In genomic region chr4:68358988-68359387, GRCh38 we compare ENCODE assay signal across 20 cellular contexts. TPM values are rescaled to one million over a fixed set of nuclear protein-coding genes. Genes with fewer than 3 reads are reported as not detected.
DNase-seq lines count a peak whose midpoint lies in the region; ATAC-seq and TF ChIP-seq lines count a peak whose summit lies in the region.
"Had no signal": no experiment of that assay in that cellular context is flagged by ENCODE, and none has a peak within 500 bp of the region (broad histone marks: within the 10 kb centered on the region; RNA-seq: fewer than 3 reads in every experiment).

No MANE protein-coding gene starts in this region.

- no peaks in the 10 kb centered on the region for H3F3A ChIP-seq in Loucy (ENCODE audit: low read depth)

- H3K23ac ChIP-seq in neuronal stem cell (ENCODE audit: low read depth, low read length, poor library complexity): no peak overlapping the region

- H3K79me2 ChIP-seq in Loucy (ENCODE audit: insufficient read depth, low read length): no peaks in the 10 kb centered on the region

- no peak overlapping the region for H2BK120ac ChIP-seq in neuronal stem cell (ENCODE audit: low read depth, low read length)

- H2AFZ ChIP-seq in Loucy (ENCODE audit: low read length) (peak overlapping the region; percentile 92), neuronal stem cell (ENCODE audit: low read length) (no peak overlapping the region)

- H3K27ac Mint-ChIP-seq in activated CD4-positive, alpha-beta memory T cell treated with anti-CD3 and anti-CD28 coated beads, Interleukin-2, amount 10 ng/mL, durations not matched to agents 7 days and 5 days: peak overlapping the region; percentile 20
- no peak overlapping the region for H3K27ac Mint-ChIP-seq in activated CD4-positive, alpha-beta memory T cell treated with anti-CD3 and anti-CD28 coated beads for 36 hours
- H3K27ac Mint-ChIP-seq in naive thymus-derived CD4-positive, alpha-beta T cell: peak overlapping the region in 7 of 9 donors; percentile 5 to 86 (median 33)

- H2BK12ac ChIP-seq in neuronal stem cell (ENCODE audit: low read length): no peak overlapping the region

- no peak overlapping the region for H3K4ac ChIP-seq in neuronal stem cell (ENCODE audit: low read length)

- H2AK5ac ChIP-seq in neuronal stem cell (ENCODE audit: low read depth, low read length): no peak overlapping the region

- no peak overlapping the region for H2BK5ac ChIP-seq in neuronal stem cell (ENCODE audit: low read length)

- H3K9me3 ChIP-seq in Loucy (ENCODE audit: insufficient read depth, low read depth, low read length): no peaks in the 10 kb centered on the region
- H3K9me3 ChIP-seq in naive thymus-derived CD4-positive, alpha-beta T cell (ENCODE audit: control insufficient read depth in 2 of 3, low read length in 3 of 3): no peaks in the 10 kb centered on the region
- no peaks in the 10 kb centered on the region for H3K9me3 ChIP-seq in neuronal stem cell (replicated peaks in 1 of 2; ENCODE audit: control insufficient read depth in 2 of 2, insufficient read depth in 1 of 2, low read depth in 1 of 2, low read length in 2 of 2)
- H3K9me3 ChIP-seq: left ventricle myocardium inferior, pancreas, sigmoid colon, tibial artery had no signal

- peak; percentile 2 for ATAC-seq in GM21515 (IDR thresholded peaks at IDR 0.05; ENCODE audit: unreplicated experiment)
- no peak for ATAC-seq in naive thymus-derived CD4-positive, alpha-beta T cell
- ATAC-seq: A549, esophagus mucosa, pancreas had no signal

- H3K27me3 ChIP-seq in Loucy (ENCODE audit: insufficient read depth, low read length, poor library complexity, severe bottlenecking) (peaks cover 25% of the 10 kb centered on the region), neuronal stem cell (ENCODE audit: control insufficient read depth in 3 of 3, insufficient read depth in 3 of 3, low read depth in 1 of 3, low read length in 3 of 3) (peaks cover 0 to under 1% (median 0%) of the 10 kb centered on the region in 3 experiments)
- H3K27me3 ChIP-seq in naive thymus-derived CD4-positive, alpha-beta T cell (ENCODE audit: control insufficient read depth in 2 of 2, insufficient read depth in 2 of 2, low read length in 2 of 2): no peaks in the 10 kb centered on the region
- H3K27me3 ChIP-seq: pancreas, sigmoid colon, tibial artery had no signal

- H3K4me1 Mint-ChIP-seq in activated CD4-positive, alpha-beta memory T cell treated with anti-CD3 and anti-CD28 coated beads, Interleukin-2, amount 10 ng/mL, durations not matched to agents 7 days and 5 days: peaks cover 9% of the 10 kb centered on the region
- H3K4me1 Mint-ChIP-seq in activated CD4-positive, alpha-beta memory T cell treated with anti-CD3 and anti-CD28 coated beads for 36 hours (ENCODE audit: low read depth): peaks cover 8% of the 10 kb centered on the region
- peaks cover 0 to 13% (median 9%) of the 10 kb centered on the region in 7 donors for H3K4me1 Mint-ChIP-seq in naive thymus-derived CD4-positive, alpha-beta T cell

- intact Hi-C loops in activated CD4-positive, alpha-beta memory T cell treated with anti-CD3 and anti-CD28 coated beads for 36 hours (cut with micrococcal nuclease): loop anchor here (1.0 kb wide), 1 partner anchor 9 kb away; the partner anchor contains the start of gene YTHDC1
- intact Hi-C loops in naive thymus-derived CD4-positive, alpha-beta T cell (cut with micrococcal nuclease): loop anchor here in 1 of 2 donors (1.0 to 2.0 kb wide), 2 partner anchors 9 to 14 kb away; partner anchors contain the start of gene YTHDC1

- H3K4me3 Mint-ChIP-seq in activated CD4-positive, alpha-beta memory T cell treated with anti-CD3 and anti-CD28 coated beads, Interleukin-2, amount 10 ng/mL, durations not matched to agents 7 days and 5 days: no peak overlapping the region
- H3K4me3 Mint-ChIP-seq in activated CD4-positive, alpha-beta memory T cell treated with anti-CD3 and anti-CD28 coated beads for 36 hours: no peak overlapping the region
- H3K4me3 Mint-ChIP-seq in naive thymus-derived CD4-positive, alpha-beta T cell: peak overlapping the region in 5 of 10 donors; percentile 26 to 60 (median 55)

- peak overlapping the region; percentile 11 for H3K4me2 ChIP-seq in Loucy (ENCODE audit: low read depth, low read length, poor library complexity, severe bottlenecking)
- H3K4me2 ChIP-seq in neuronal stem cell (ENCODE audit: insufficient read depth, low read length, poor library complexity, severe bottlenecking): no peak overlapping the region
- H3K4me2 ChIP-seq: A549 had no signal

- TF ChIP-seq CTCF in Loucy (conservative IDR thresholded peaks at IDR 0.05; ENCODE audit: low read length): no peak

- WGBS in neuronal stem cell (ENCODE audit: extremely low coverage in 2 of 2, insufficient read length in 2 of 2, insufficient replicate concordance in 1 of 2), 2 donors: no CpG with 5 or more reads among the region's 2 CpGs

- H3K79me1 ChIP-seq in neuronal stem cell (ENCODE audit: low read depth, low read length): no peaks in the 10 kb centered on the region

- H3K4me1 ChIP-seq in Loucy (ENCODE audit: insufficient read depth, low read length, poor library complexity, severe bottlenecking): no peaks in the 10 kb centered on the region
- peaks cover 0 to 4% of the 10 kb centered on the region in 2 donors for H3K4me1 ChIP-seq in naive thymus-derived CD4-positive, alpha-beta T cell (ENCODE audit: control insufficient read depth in 2 of 2, insufficient read depth in 2 of 2, low read length in 2 of 2)
- no peaks in the 10 kb centered on the region for H3K4me1 ChIP-seq in neuronal stem cell (ENCODE audit: control insufficient read depth in 2 of 2, insufficient read depth in 1 of 2, low read depth in 1 of 2, low read length in 2 of 2)
- H3K4me1 ChIP-seq: left ventricle myocardium inferior, sigmoid colon, tibial artery had no signal

- DNase-seq in activated CD4-positive, alpha-beta memory T cell treated with anti-CD3 and anti-CD28 coated beads, Interleukin-2, amount 10 ng/mL, durations not matched to agents 7 days and 5 days: no peak
- DNase-seq in activated CD4-positive, alpha-beta memory T cell treated with anti-CD3 and anti-CD28 coated beads for 36 hours: no peak
- no peak for DNase-seq in naive thymus-derived CD4-positive, alpha-beta T cell
- DNase-seq in nucleus accumbens (lab: John Stamatoyannopoulos, UW) (no peak), neuronal stem cell (ENCODE audit: low spot score) (no peak), NCI-H526 (lab: John Stamatoyannopoulos, UW) (no peak)
- DNase-seq: activated CD4-positive, alpha-beta T cell treated with anti-CD3 and anti-CD28 coated beads, Interleukin-2, amount 50 U/mL, for 4 hours; caudate nucleus; DMS79; left ventricle myocardium inferior; NCI-H1417 treated with DMSO at 0.1 percent for 48 hours; NCI-H2171 treated with DMSO at 0.1 percent for 48 hours; pancreas; sigmoid colon; stimulated activated naive CD4-positive, alpha-beta T cell treated with Interleukin-2 at 50 U/mL for 16 hours; tibial artery had no signal

- no peak overlapping the region for H3K9ac ChIP-seq in Loucy (ENCODE audit: low read depth, low read length, poor library complexity, severe bottlenecking)
- H3K9ac ChIP-seq in neuronal stem cell (ENCODE audit: low read depth, low read length, poor library complexity): no peak overlapping the region

- no peaks in the 10 kb centered on the region for H3K9me3 Mint-ChIP-seq in activated CD4-positive, alpha-beta memory T cell treated with anti-CD3 and anti-CD28 coated beads, Interleukin-2, amount 10 ng/mL, durations not matched to agents 7 days and 5 days
- no peaks in the 10 kb centered on the region for H3K9me3 Mint-ChIP-seq in activated CD4-positive, alpha-beta memory T cell treated with anti-CD3 and anti-CD28 coated beads for 36 hours
- peaks cover 0 to 4% (median 0%) of the 10 kb centered on the region in 11 donors for H3K9me3 Mint-ChIP-seq in naive thymus-derived CD4-positive, alpha-beta T cell

- H3K4me3 ChIP-seq in Loucy (ENCODE audit: low read length, poor library complexity, severe bottlenecking): no peak overlapping the region
- no peak overlapping the region for H3K4me3 ChIP-seq in naive thymus-derived CD4-positive, alpha-beta T cell (ENCODE audit: low read length)
- no peak overlapping the region for H3K4me3 ChIP-seq in neuronal stem cell (ENCODE audit: low read length in 2 of 2)
- H3K4me3 ChIP-seq: A549, left ventricle myocardium inferior, pancreas, sigmoid colon, tibial artery had no signal

- no peak overlapping the region for H2BK15ac ChIP-seq in neuronal stem cell (ENCODE audit: low read length)

- H4K8ac ChIP-seq in neuronal stem cell (ENCODE audit: low read depth, low read length): no peak overlapping the region

- H4K20me1 ChIP-seq in Loucy (ENCODE audit: insufficient read depth, low read length, poor library complexity, severe bottlenecking): no peaks in the 10 kb centered on the region

- H3K14ac ChIP-seq in neuronal stem cell (ENCODE audit: low read length): no peak overlapping the region

- H3K36me3 Mint-ChIP-seq in activated CD4-positive, alpha-beta memory T cell treated with anti-CD3 and anti-CD28 coated beads, Interleukin-2, amount 10 ng/mL, durations not matched to agents 7 days and 5 days (ENCODE audit: low read depth): no peaks in the 10 kb centered on the region
- H3K36me3 Mint-ChIP-seq in activated CD4-positive, alpha-beta memory T cell treated with anti-CD3 and anti-CD28 coated beads for 36 hours: no peaks in the 10 kb centered on the region
- H3K36me3 Mint-ChIP-seq in naive thymus-derived CD4-positive, alpha-beta T cell: peaks cover 0 to 8% (median 0%) of the 10 kb centered on the region in 5 donors

- H3K27me3 Mint-ChIP-seq in activated CD4-positive, alpha-beta memory T cell treated with anti-CD3 and anti-CD28 coated beads, Interleukin-2, amount 10 ng/mL, durations not matched to agents 7 days and 5 days: peaks cover 11% of the 10 kb centered on the region
- no peaks in the 10 kb centered on the region for H3K27me3 Mint-ChIP-seq in activated CD4-positive, alpha-beta memory T cell treated with anti-CD3 and anti-CD28 coated beads for 36 hours
- H3K27me3 Mint-ChIP-seq in naive thymus-derived CD4-positive, alpha-beta T cell: peaks cover 0 to 26% (median 0%) of the 10 kb centered on the region in 5 donors

- no peak overlapping the region for H3K18ac ChIP-seq in neuronal stem cell (ENCODE audit: low read length)

- no peaks in the 10 kb centered on the region for H3K9me2 ChIP-seq in Loucy (replicated peaks; ENCODE audit: low read depth, low read length)

- CTCF ChIA-PET in activated CD4-positive, alpha-beta memory T cell treated with anti-CD3 and anti-CD28 coated beads, Interleukin-2, amount 10 ng/mL, durations not matched to agents 7 days and 5 days (lab: Charles Lee): interaction anchor here (0.9 kb wide), 1 partner anchor 17 kb away, joined by 4 read pairs; no protein-coding TSS in a partner anchor
- CTCF ChIA-PET in activated CD4-positive, alpha-beta memory T cell treated with anti-CD3 and anti-CD28 coated beads for 36 hours (lab: Charles Lee): interaction anchor here (1.2 kb wide), 1 partner anchor 17 kb away, joined by 3 read pairs; no protein-coding TSS in a partner anchor
- CTCF ChIA-PET in naive thymus-derived CD4-positive, alpha-beta T cell (lab: Charles Lee): no interaction called here

- H3K36me3 ChIP-seq in Loucy (ENCODE audit: insufficient read depth, low read length) (no peaks in the 10 kb centered on the region), neuronal stem cell (replicated peaks in 1 of 2; ENCODE audit: control insufficient read depth in 2 of 2, insufficient read depth in 2 of 2, low read length in 2 of 2) (no peaks in the 10 kb centered on the region)
- no peaks in the 10 kb centered on the region for H3K36me3 ChIP-seq in naive thymus-derived CD4-positive, alpha-beta T cell (ENCODE audit: control insufficient read depth in 2 of 3, insufficient read depth in 3 of 3, low read length in 3 of 3)
- H3K36me3 ChIP-seq: left ventricle myocardium inferior, pancreas, sigmoid colon, tibial artery had no signal

- H4K91ac ChIP-seq in neuronal stem cell (ENCODE audit: low read depth, low read length, poor library complexity): no peak overlapping the region

- POLR2A ChIA-PET in activated CD4-positive, alpha-beta memory T cell treated with anti-CD3 and anti-CD28 coated beads, Interleukin-2, amount 10 ng/mL, durations not matched to agents 7 days and 5 days (lab: Charles Lee): no interaction called here
- POLR2A ChIA-PET in activated CD4-positive, alpha-beta memory T cell treated with anti-CD3 and anti-CD28 coated beads for 36 hours (lab: Charles Lee): no interaction called here
- POLR2A ChIA-PET in naive thymus-derived CD4-positive, alpha-beta T cell (lab: Charles Lee): interaction anchor here (1.1 kb wide), 1 partner anchor 8 kb away, joined by 3 read pairs; no protein-coding TSS in a partner anchor

- peak overlapping the region; percentile 17 for H3K27ac ChIP-seq in naive thymus-derived CD4-positive, alpha-beta T cell (ENCODE audit: low read depth, low read length)
- no peak overlapping the region for H3K27ac ChIP-seq in neuronal stem cell (replicated peaks; ENCODE audit: low read length)
- H3K27ac ChIP-seq: A549, left ventricle myocardium inferior, pancreas, sigmoid colon, tibial artery had no signal

RNA-seq across cellular contexts. Expression of gene YTHDC1, which starts 9.1 kb away (rescaled TPM):
- total RNA-seq in activated CD4-positive, alpha-beta memory T cell treated with anti-CD3 and anti-CD28 coated beads, Interleukin-2, amount 10 ng/mL, durations not matched to agents 7 days and 5 days: 10 to 100 TPM; 80.0 to 95.1 TPM
- 10 to 100 TPM; 66.8 to 68.5 TPM for total RNA-seq in activated CD4-positive, alpha-beta memory T cell treated with anti-CD3 and anti-CD28 coated beads for 36 hours
- total RNA-seq in naive thymus-derived CD4-positive, alpha-beta T cell: 100 to 1,000 TPM in 4 of 5 experiments, 10 to 100 TPM in 1; 99.4 to 254 (median 219) TPM
- 10 to 100 TPM; 26.9 to 31.0 TPM for polyA plus RNA-seq in naive thymus-derived CD4-positive, alpha-beta T cell
- polyA plus RNA-seq in neuronal stem cell (2013, experiment 1 of 2): 62.6 TPM
- 64.3 TPM for polyA plus RNA-seq in neuronal stem cell (2013, experiment 2 of 2)
